8 cellular contexts compared by ENCODE assay signal in the genomic region with DNA sequence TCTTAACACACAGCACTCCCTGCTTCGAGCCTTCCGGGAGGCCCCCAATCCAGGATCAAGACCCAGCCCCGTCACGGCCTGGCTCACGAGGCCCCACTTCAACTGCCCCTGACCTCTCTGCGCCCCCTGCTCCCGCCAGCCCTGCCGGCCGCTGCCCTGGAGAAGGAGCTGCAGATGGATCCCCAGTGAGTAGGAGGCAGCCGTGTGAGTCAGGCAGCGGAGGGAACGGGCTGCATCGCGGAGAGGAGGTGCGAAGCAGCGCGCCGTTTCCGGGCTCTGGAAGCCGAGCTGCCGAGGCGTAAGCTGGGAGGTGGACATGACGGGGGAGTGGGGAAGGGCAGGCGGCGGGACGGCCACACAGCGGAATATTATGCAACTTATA.
DNase-seq lines count a peak whose midpoint lies in the region; ATAC-seq and TF ChIP-seq lines count a peak whose summit lies in the region.

No MANE protein-coding gene starts in this region.

- H2AFZ ChIP-seq in parathyroid adenoma (peak overlapping the region; percentile 48), Karpas-422 (ENCODE audit: low read length) (no peak overlapping the region)

- no peak overlapping the region for H3K27ac ChIP-seq in parathyroid adenoma
- H3K27ac ChIP-seq in Karpas-422 (ENCODE audit: low read length): no peak overlapping the region

- H3K27me3 ChIP-seq in parathyroid adenoma (ENCODE audit: control insufficient read depth, insufficient read depth, low read length) (no peaks in the 10 kb centered on the region), Karpas-422 (ENCODE audit: low read length) (no peaks in the 10 kb centered on the region)

- H3K36me3 ChIP-seq in parathyroid adenoma (ENCODE audit: control insufficient read depth, insufficient read depth, low read length) (no peaks in the 10 kb centered on the region), Karpas-422 (ENCODE audit: insufficient read depth, low read length) (no peaks in the 10 kb centered on the region)

- H3K4me1 ChIP-seq in parathyroid adenoma (no peaks in the 10 kb centered on the region), Karpas-422 (ENCODE audit: low read length) (no peaks in the 10 kb centered on the region)

- ATAC-seq in GM21528 (IDR thresholded peaks at IDR 0.05; ENCODE audit: low FRiP score, unreplicated experiment): no peak
- ATAC-seq in GM21717 (IDR thresholded peaks at IDR 0.05; ENCODE audit: unreplicated experiment): no peak

- no peak overlapping the region for H3K9ac ChIP-seq in parathyroid adenoma
- no peak overlapping the region for H3K9ac ChIP-seq in Karpas-422 (ENCODE audit: low read length)

- TF ChIP-seq CTCF in fibroblast of mammary gland (conservative IDR thresholded peaks at IDR 0.05; ENCODE audit: control insufficient read depth, insufficient read depth, low read depth, low read length) (no peak), parathyroid adenoma (IDR thresholded peaks at IDR 0.05) (no peak)

- peak overlapping the region; percentile 7 for H3K4me3 ChIP-seq in fibroblast of mammary gland (ENCODE audit: control insufficient read depth, low read depth, low read length)
- no peak overlapping the region for H3K4me3 ChIP-seq in parathyroid adenoma (ENCODE audit: low read depth, low read length)
- H3K4me3 ChIP-seq in Karpas-422 (ENCODE audit: low read length): no peak overlapping the region

- no peaks in the 10 kb centered on the region for H3K79me2 ChIP-seq in parathyroid adenoma
- no peaks in the 10 kb centered on the region for H3K79me2 ChIP-seq in Karpas-422 (ENCODE audit: low read length)

- H3K4me2 ChIP-seq in parathyroid adenoma (ENCODE audit: low read length) (peak overlapping the region; percentile 33), Karpas-422 (ENCODE audit: low read depth, low read length, poor library complexity, severe bottlenecking) (no peak overlapping the region)

- DNase-seq in COLO829 (ENCODE audit: low spot score) (peak; percentile 69), NCI-H2227 treated with DMSO at 0.1 percent for 48 hours (lab: John Stamatoyannopoulos, UW) (peak; percentile 29), fibroblast of mammary gland (ENCODE audit: low read depth) (peak; percentile 61), Karpas-422 (no peak), NCI-H2196 treated with DMSO at 0.1 percent for 48 hours (lab: John Stamatoyannopoulos, UW; ENCODE audit: unreplicated experiment) (no peak)

- H4K20me1 ChIP-seq in Karpas-422 (ENCODE audit: insufficient read depth, low read depth, low read length): peaks cover 11% of the 10 kb centered on the region

- H3K9me2 ChIP-seq in Karpas-422 (replicated peaks; ENCODE audit: insufficient read depth, low read length): no peaks in the 10 kb centered on the region

- H3K9me3 ChIP-seq in parathyroid adenoma (ENCODE audit: control insufficient read depth, low read length) (no peaks in the 10 kb centered on the region), Karpas-422 (ENCODE audit: low read length) (no peaks in the 10 kb centered on the region)

Comparison
In these comparisons a context has a peak if more than half of its experiments do, and no peak if none do; other contexts are left out.
1. DNase-seq: peak in COLO829 (single experiment), NCI-H2227 treated with DMSO at 0.1 percent for 48 hours (single experiment) and fibroblast of mammary gland (single experiment); none in Karpas-422 (single experiment) and NCI-H2196 treated with DMSO at 0.1 percent for 48 hours (single experiment).